In genomic region chr2:236592821-236593220, GRCh38 we compare ENCODE assay signal across 22 cellular contexts. TPM values are rescaled to one million over a fixed set of nuclear protein-coding genes. Genes with fewer than 3 reads are reported as not detected.
A peak's percentile ranks its signal among the peaks of the same experiment; 100 is the strongest.
DNase-seq lines count a peak whose midpoint lies in the region; ATAC-seq and TF ChIP-seq lines count a peak whose summit lies in the region.
"Had no signal": no experiment of that assay in that cellular context is flagged by ENCODE, and none has a peak within 500 bp of the region (broad histone marks: within the 10 kb centered on the region; RNA-seq: fewer than 3 reads in every experiment).

No MANE protein-coding gene starts in this region.

- no peaks in the 10 kb centered on the region for H3K79me2 ChIP-seq in hepatocyte

- no peaks in the 10 kb centered on the region for H3K4me1 Mint-ChIP-seq in WTC11
- H3K4me1 Mint-ChIP-seq: naive B cell; stimulated activated naive CD8-positive, alpha-beta T cell treated with anti-CD3 and anti-CD28 coated beads, Interleukin-15, amount 100 ng/mL, for 72 hours; T-helper 17 cell had no signal

- TF ChIP-seq CTCF in hepatocyte (IDR thresholded peaks at IDR 0.05; ENCODE audit: poor library complexity) (no peak), stomach (IDR thresholded peaks at IDR 0.05) (peak in 1 of 7 experiments; percentile 10), WTC11 (IDR thresholded peaks at IDR 0.05) (no peak)

- no peaks in the 10 kb centered on the region for H3K9me3 ChIP-seq in hepatocyte (ENCODE audit: low read depth)
- no peaks in the 10 kb centered on the region for H3K9me3 ChIP-seq in stomach
- H3K9me3 ChIP-seq: sigmoid colon, transverse colon had no signal

- intact Hi-C loops in Right ventricle myocardium inferior (cut with DNase I), result no loop called here
- intact Hi-C loops in cardiac septum (cut with DNase I), result no loop called here
- intact Hi-C loops in stomach (cut with DNase I; ENCODE audit: low total_unique reads), result no loop called here

- H4K20me1 ChIP-seq in hepatocyte (ENCODE audit: insufficient read depth, poor library complexity, severe bottlenecking), result no peaks in the 10 kb centered on the region

- H3K4me3 Mint-ChIP-seq in WTC11, result no peak overlapping the region
- H3K4me3 Mint-ChIP-seq: naive B cell; stimulated activated naive CD8-positive, alpha-beta T cell treated with anti-CD3 and anti-CD28 coated beads, Interleukin-15, amount 100 ng/mL, for 72 hours; T-helper 17 cell had no signal

- CTCF ChIA-PET in WTC11 (lab: Charles Lee), result no interaction called here

- TF ChIP-seq EP300 in stomach (IDR thresholded peaks at IDR 0.05), result no peak

- ATAC-seq in Right ventricle myocardium inferior, result peak; percentile 73
- no peak for ATAC-seq in WTC11
- ATAC-seq in HG02571 (IDR thresholded peaks at IDR 0.05; ENCODE audit: unreplicated experiment), result no peak
- ATAC-seq: stimulated activated naive CD8-positive, alpha-beta T cell treated with anti-CD3 and anti-CD28 coated beads, Interleukin-15, amount 100 ng/mL, for 72 hours; T-helper 17 cell had no signal

- H2AFZ ChIP-seq in hepatocyte, result no peak overlapping the region

- H3K9me2 ChIP-seq in hepatocyte (replicated peaks; ENCODE audit: insufficient read depth), result no peaks in the 10 kb centered on the region

- no peaks in the 10 kb centered on the region for H3K27me3 ChIP-seq in hepatocyte
- no peaks in the 10 kb centered on the region for H3K27me3 ChIP-seq in stomach
- H3K27me3 ChIP-seq: sigmoid colon, transverse colon had no signal

- no peak overlapping the region for H3K27ac Mint-ChIP-seq in WTC11
- H3K27ac Mint-ChIP-seq: naive B cell; stimulated activated naive CD8-positive, alpha-beta T cell treated with anti-CD3 and anti-CD28 coated beads, Interleukin-15, amount 100 ng/mL, for 72 hours; T-helper 17 cell had no signal

- H3K27me3 Mint-ChIP-seq in WTC11 (ENCODE audit: low read depth), result no peaks in the 10 kb centered on the region
- H3K27me3 Mint-ChIP-seq: stimulated activated naive CD8-positive, alpha-beta T cell treated with anti-CD3 and anti-CD28 coated beads, Interleukin-15, amount 100 ng/mL, for 72 hours; T-helper 17 cell had no signal

- no peak overlapping the region for H3K4me3 ChIP-seq in hepatocyte
- no peak overlapping the region for H3K4me3 ChIP-seq in stomach
- H3K4me3 ChIP-seq: sigmoid colon, transverse colon had no signal

- 41% methylated on average over 14 of the region's 14 CpGs for WGBS in hepatocyte (ENCODE audit: low lambda C conversion rate, missing lambda C conversion rate)
- WGBS in stomach, 5 donors, result 32 to 65% (median 53%) methylated on average over 14 of the region's 14 CpGs

- peak overlapping the region; percentile 30 for H3K4me2 ChIP-seq in hepatocyte

- POLR2A ChIA-PET in WTC11 (lab: Charles Lee), result no interaction called here

- DNase-seq in Right ventricle myocardium inferior (ENCODE audit: missing footprints) (no peak), cardiac septum (ENCODE audit: low spot score) (no peak), NCI-H748 treated with DMSO at 0.1 percent for 48 hours (lab: John Stamatoyannopoulos, UW) (peak; percentile 55), hepatocyte (ENCODE audit: low spot score) (peak; percentile 75), stomach (peak; percentile 65), NK-92 (lab: John Stamatoyannopoulos, UW; ENCODE audit: unreplicated experiment) (no peak), WTC11 (ENCODE audit: low spot score) (no peak)
- DNase-seq: activated CD4-positive, alpha-beta T cell treated with anti-CD3 and anti-CD28 coated beads for 4 hours; activated CD8-positive, alpha-beta memory T cell treated with anti-CD3 and anti-CD28 coated beads for 24 hours; activated gamma-delta T cell; activated T-cell treated with anti-CD3 and anti-CD28 coated beads, Interleukin-2, amount 50 U/mL, for 1 hour; naive B cell; NCI-H1105; NCI-H1930; sigmoid colon; stimulated activated CD4-positive, alpha-beta T cell treated with anti-CD3 and anti-CD28 coated beads, Interleukin-15, amount 100 ng/mL, for 24 hours; stimulated activated naive CD8-positive, alpha-beta T cell treated with anti-CD3 and anti-CD28 coated beads, Interleukin-15, amount 100 ng/mL, for 72 hours; T-helper 17 cell; transverse colon had no signal

- H3K27ac ChIP-seq in hepatocyte (peak overlapping the region; percentile 41), stomach (peak overlapping the region in 2 of 5 donors; percentile 5 to 20)
- H3K27ac ChIP-seq: 22Rv1, epithelial cell of prostate, sigmoid colon, transverse colon had no signal

- peaks cover 9% of the 10 kb centered on the region for H3K4me1 ChIP-seq in hepatocyte (ENCODE audit: insufficient read depth)
- peaks cover 0 to 4% (median 0%) of the 10 kb centered on the region in 4 donors for H3K4me1 ChIP-seq in stomach
- H3K4me1 ChIP-seq: sigmoid colon, transverse colon had no signal

- no peak for TF ChIP-seq POLR2A in stomach (IDR thresholded peaks at IDR 0.05)

- H3K36me3 ChIP-seq in hepatocyte (replicated peaks; ENCODE audit: insufficient read depth, low read depth) (no peaks in the 10 kb centered on the region), stomach (no peaks in the 10 kb centered on the region)
- H3K36me3 ChIP-seq: sigmoid colon, transverse colon had no signal

- no peaks in the 10 kb centered on the region for H3K9me3 Mint-ChIP-seq in WTC11
- H3K9me3 Mint-ChIP-seq: naive B cell; stimulated activated naive CD8-positive, alpha-beta T cell treated with anti-CD3 and anti-CD28 coated beads, Interleukin-15, amount 100 ng/mL, for 72 hours had no signal

- no peaks in the 10 kb centered on the region for H3K36me3 Mint-ChIP-seq in WTC11
- H3K36me3 Mint-ChIP-seq: naive B cell had no signal

TF ChIP-seq in WTC11, 78 proteins besides CTCF, POLR2A, EP300 and RAD21:
- no peak for TF ChIP-seq HMGXB4 (CRISPR knock-in tag; IDR thresholded peaks at IDR 0.05)

RNA-seq across cellular contexts. Expression of gene ACKR3, which starts 23.2 kb away (rescaled TPM):
- 30.5 TPM for total RNA-seq in Right ventricle myocardium inferior
- 36.6 TPM for total RNA-seq in cardiac septum
- total RNA-seq in hepatocyte, result 47.1 and 49.5 TPM in 2 replicates
- polyA plus RNA-seq in hepatocyte, result 58.9 and 61.4 TPM in 2 replicates
- total RNA-seq in stomach, result 10 to 100 TPM in 4 of 5 donors, 1 to 10 TPM in 1; 5.2 to 35.0 (median 15.1) TPM
- 1 to 10 TPM; 5.0 to 7.3 (median 5.8) TPM for polyA plus RNA-seq in stomach
- total RNA-seq in WTC11 (2021), result 0.94 to 1.4 TPM (median 1.3 TPM) in 3 replicates

Comparison
In these comparisons a context has a peak if more than half of its experiments do, and no peak if none do; other contexts are left out.
1. DNase-seq: peak in NCI-H748 treated with DMSO at 0.1 percent for 48 hours (single experiment), hepatocyte (single experiment) and stomach (single experiment); none in Right ventricle myocardium inferior (single experiment), cardiac septum (single experiment), NK-92 (single experiment) and WTC11 (single experiment).